3 cellular contexts compared by ENCODE assay signal in the genomic region with DNA sequence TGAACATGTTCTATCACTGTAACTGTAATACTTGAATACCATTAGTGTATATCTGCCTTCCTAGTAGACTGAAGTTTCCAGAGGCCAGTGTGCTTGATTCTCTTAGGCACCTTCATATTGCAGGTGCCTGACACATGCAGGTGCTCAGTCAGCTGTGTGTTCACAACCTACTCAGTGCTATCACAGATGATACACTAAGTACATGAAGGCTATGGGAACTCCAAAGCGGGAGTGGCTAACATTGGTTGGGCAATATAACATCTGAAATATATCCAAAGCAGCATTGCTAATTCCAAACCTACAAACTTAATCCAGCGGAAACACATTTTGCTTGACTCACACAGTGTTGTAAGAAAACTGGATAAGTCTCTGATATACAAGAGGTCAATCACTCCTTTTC.
"Had no signal": no experiment of that assay in that cellular context is flagged by ENCODE, and none has a peak within 500 bp of the region (broad histone marks: within the 10 kb centered on the region; RNA-seq: fewer than 3 reads in every experiment).

No MANE protein-coding gene starts in this region.

- ATAC-seq: GM12878 had no signal

- H3K4me3 ChIP-seq: GM12878 had no signal

- DNase-seq: GDM1, GF-D8 had no signal
